ENCODE assay signal across 9 cellular contexts in the genomic region with DNA sequence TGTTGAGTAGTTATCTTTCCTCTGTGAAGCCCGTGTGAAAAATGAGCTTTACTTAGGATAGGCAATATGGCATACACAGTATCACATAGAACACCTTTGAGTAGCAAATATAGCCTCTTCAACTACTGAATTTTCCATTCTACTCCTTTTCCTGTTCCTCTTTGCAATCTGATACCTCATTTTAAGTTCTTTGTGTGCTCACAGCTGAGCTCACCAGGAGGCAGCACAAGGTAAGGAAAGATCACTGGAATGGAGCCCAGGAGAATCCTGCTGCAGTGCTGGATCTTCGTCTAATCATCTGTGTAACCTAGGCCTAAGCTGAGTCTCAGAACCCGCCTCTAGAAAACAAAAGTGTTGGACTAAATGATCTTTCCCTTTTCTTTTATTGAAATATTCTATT.
DNase-seq lines count a peak whose midpoint lies in the region; ATAC-seq, FAIRE-seq and TF ChIP-seq lines count a peak whose summit lies in the region.
"Had no signal": no experiment of that assay in that cellular context is flagged by ENCODE, and none has a peak within 500 bp of the region (broad histone marks: within the 10 kb centered on the region; RNA-seq: fewer than 3 reads in every experiment).

No MANE protein-coding gene starts in this region.

- no peak overlapping the region for H3K9ac ChIP-seq in neural cell (ENCODE audit: low read length)

- H3K4me2 ChIP-seq in neural cell (ENCODE audit: low read length) = no peak overlapping the region

- TF ChIP-seq POLR2A in H54 (IDR thresholded peaks at IDR 0.05; ENCODE audit: low read depth, low read length) (no peak), GM12892 (IDR thresholded peaks at IDR 0.05; ENCODE audit: low read depth, low read length) (no peak)

- no peak overlapping the region for H2AFZ ChIP-seq in neural cell (ENCODE audit: low read depth, low read length)

- no peaks in the 10 kb centered on the region for H3K27me3 ChIP-seq in neural cell (ENCODE audit: insufficient read depth, low read depth, low read length)

- in situ Hi-C loops in astrocyte of the cerebellum (cut with HindIII; ENCODE audit: low sequenced_read_pairs) = no loop called here

- H3K9me3 ChIP-seq in neural cell (ENCODE audit: low read length) = no peaks in the 10 kb centered on the region

- no peak overlapping the region for H3K27ac ChIP-seq in neural cell (ENCODE audit: low read length)

- TF ChIP-seq CTCF in astrocyte of the cerebellum (IDR thresholded peaks at IDR 0.05; ENCODE audit: low read depth, low read length, missing control alignments) (peak; percentile 58), neural cell (IDR thresholded peaks at IDR 0.05; ENCODE audit: poor library complexity, severe bottlenecking) (no peak)

- DNase-seq in H54 (ENCODE audit: insufficient read length, low spot score) = peak; percentile 2
- peak; percentile 68 for DNase-seq in NCI-H2196 treated with DMSO at 0.1 percent for 48 hours (lab: John Stamatoyannopoulos, UW; ENCODE audit: unreplicated experiment)
- peak; percentile 71 for DNase-seq in astrocyte of the cerebellum (ENCODE audit: low read depth)
- no peak for DNase-seq in GM12892 (ENCODE audit: insufficient read length)
- DNase-seq in sciatic nerve (ENCODE audit: low spot score) = no peak
- no peak for DNase-seq in SIG-M5 treated with dmso at 0.1 percent for 504 hours (lab: John Stamatoyannopoulos, UW; ENCODE audit: unreplicated experiment)
- DNase-seq: activated naive CD4-positive, alpha-beta T cell treated with anti-CD3 and anti-CD28 coated beads for 36 hours had no signal

- H3K9me2 ChIP-seq in neural cell (ENCODE audit: insufficient read depth, low read length) = no peaks in the 10 kb centered on the region

- H3K79me2 ChIP-seq in neural cell (replicated peaks; ENCODE audit: insufficient read depth, low read length) = no peaks in the 10 kb centered on the region

- intact Hi-C loops in sciatic nerve (cut with DNase I) = no loop called here

- H3F3A ChIP-seq in neural cell (ENCODE audit: insufficient read depth, low read length, poor library complexity, severe bottlenecking) = no peaks in the 10 kb centered on the region

- FAIRE-seq in H54 (lab: Jason Lieb, UNC) (peak; percentile 97), GM12892 (lab: Jason Lieb, UNC) (no peak)

- H3K36me3 ChIP-seq in neural cell (ENCODE audit: insufficient read depth, low read length) = no peaks in the 10 kb centered on the region

- ATAC-seq in sciatic nerve = no peak
- ATAC-seq in GM21619 (IDR thresholded peaks at IDR 0.05; ENCODE audit: unreplicated experiment) = no peak

- H3K4me3 ChIP-seq in astrocyte of the cerebellum (ENCODE audit: low read depth, low read length) (no peak overlapping the region), neural cell (ENCODE audit: low read length) (no peak overlapping the region)

- no peaks in the 10 kb centered on the region for H4K20me1 ChIP-seq in neural cell (ENCODE audit: insufficient read depth)

- TF ChIP-seq EP300 in neural cell (conservative IDR thresholded peaks at IDR 0.05; ENCODE audit: poor library complexity, severe bottlenecking) = no peak

- TF ChIP-seq RAD21 in neural cell (conservative IDR thresholded peaks at IDR 0.05) = peak; percentile 40

TF ChIP-seq in neural cell, 6 proteins besides CTCF, POLR2A, EP300 and RAD21:
- TF ChIP-seq SMC3 (conservative IDR thresholded peaks at IDR 0.05; ENCODE audit: poor library complexity) (peak; percentile 41), TAF1 (IDR thresholded peaks at IDR 0.05; ENCODE audit: low read depth) (no peak)

Comparison
In these comparisons a context has a peak if more than half of its experiments do, and no peak if none do; other contexts are left out.
1. DNase-seq: peak in H54 (single experiment), NCI-H2196 treated with DMSO at 0.1 percent for 48 hours (single experiment) and astrocyte of the cerebellum (single experiment); none in GM12892 (single experiment), sciatic nerve (single experiment) and SIG-M5 treated with dmso at 0.1 percent for 504 hours (single experiment).